1 cellular context compared by ENCODE assay signal in the genomic region with DNA sequence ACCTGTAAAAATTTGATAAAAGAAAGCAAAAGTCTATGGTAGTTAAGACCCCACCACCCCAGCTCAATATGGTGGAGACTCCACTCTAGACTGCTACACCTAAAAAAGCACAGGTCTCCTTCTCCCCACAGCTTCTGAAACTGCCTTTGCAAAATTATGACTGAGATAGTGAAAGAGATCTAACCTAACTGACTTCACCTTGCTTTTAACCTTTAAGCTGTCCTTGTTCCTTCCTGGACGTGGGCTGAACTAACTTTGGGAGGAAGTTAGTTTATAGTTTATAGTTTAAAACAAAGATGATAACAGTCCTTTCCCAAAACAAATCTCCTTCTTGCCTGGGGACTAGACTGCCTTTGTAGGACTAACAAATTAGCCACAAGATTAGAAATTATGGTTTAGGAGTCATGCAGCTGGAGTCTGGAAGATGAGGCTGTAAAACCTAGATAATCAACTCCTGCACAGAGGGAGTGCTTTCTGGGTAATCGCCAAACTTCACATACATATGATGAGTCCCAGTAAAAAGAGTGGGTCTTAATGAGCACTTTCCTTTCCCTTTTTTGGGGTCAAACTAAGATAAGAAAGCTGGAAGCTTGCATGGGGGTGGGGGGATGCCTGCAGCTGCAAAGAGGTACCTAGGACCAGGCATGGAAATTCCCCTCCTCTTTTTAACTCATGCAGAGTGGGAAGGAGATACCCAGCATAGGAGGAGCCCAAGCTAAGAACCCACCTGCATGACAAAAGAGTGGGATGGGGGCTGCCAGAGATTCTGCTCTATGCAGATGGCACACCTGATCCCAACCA.
TF ChIP-seq lines count a peak whose summit lies in the region.

No MANE protein-coding gene starts in this region.

TF ChIP-seq in SK-N-SH, 30 proteins besides CTCF, POLR2A, EP300 and RAD21:
- TF ChIP-seq, protein P1, sequence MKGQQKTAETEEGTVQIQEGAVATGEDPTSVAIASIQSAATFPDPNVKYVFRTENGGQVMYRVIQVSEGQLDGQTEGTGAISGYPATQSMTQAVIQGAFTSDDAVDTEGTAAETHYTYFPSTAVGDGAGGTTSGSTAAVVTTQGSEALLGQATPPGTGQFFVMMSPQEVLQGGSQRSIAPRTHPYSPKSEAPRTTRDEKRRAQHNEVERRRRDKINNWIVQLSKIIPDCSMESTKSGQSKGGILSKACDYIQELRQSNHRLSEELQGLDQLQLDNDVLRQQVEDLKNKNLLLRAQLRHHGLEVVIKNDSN (IDR thresholded peaks at IDR 0.05; ENCODE audit: borderline replicate concordance, low read depth): no peak
- TF ChIP-seq SMC3 (IDR thresholded peaks at IDR 0.05; ENCODE audit: low read depth, low read length) (no peak), RXRA (IDR thresholded peaks at IDR 0.05; ENCODE audit: borderline replicate concordance, low read depth) (no peak), YY1 (IDR thresholded peaks at IDR 0.05; ENCODE audit: low read depth) (no peak), FOXJ3 (CRISPR knock-in tag; IDR thresholded peaks at IDR 0.05) (no peak), NFIC (IDR thresholded peaks at IDR 0.05; ENCODE audit: borderline replicate concordance) (no peak), NRF1 (IDR thresholded peaks at IDR 0.05; ENCODE audit: low read depth, low read length) (no peak), RFX5 (IDR thresholded peaks at IDR 0.05; ENCODE audit: low read length) (no peak), TEAD4 (IDR thresholded peaks at IDR 0.05; ENCODE audit: borderline replicate concordance, insufficient read depth) (no peak), GABPA (IDR thresholded peaks at IDR 0.05; ENCODE audit: low read depth) (no peak), JUND (IDR thresholded peaks at IDR 0.05) (no peak), POLR2AphosphoS5 (IDR thresholded peaks at IDR 0.05; ENCODE audit: low read depth, low read length) (no peak), FOSL2 (IDR thresholded peaks at IDR 0.05; ENCODE audit: borderline replicate concordance, low read depth) (no peak)
- TF ChIP-seq, protein P2, sequence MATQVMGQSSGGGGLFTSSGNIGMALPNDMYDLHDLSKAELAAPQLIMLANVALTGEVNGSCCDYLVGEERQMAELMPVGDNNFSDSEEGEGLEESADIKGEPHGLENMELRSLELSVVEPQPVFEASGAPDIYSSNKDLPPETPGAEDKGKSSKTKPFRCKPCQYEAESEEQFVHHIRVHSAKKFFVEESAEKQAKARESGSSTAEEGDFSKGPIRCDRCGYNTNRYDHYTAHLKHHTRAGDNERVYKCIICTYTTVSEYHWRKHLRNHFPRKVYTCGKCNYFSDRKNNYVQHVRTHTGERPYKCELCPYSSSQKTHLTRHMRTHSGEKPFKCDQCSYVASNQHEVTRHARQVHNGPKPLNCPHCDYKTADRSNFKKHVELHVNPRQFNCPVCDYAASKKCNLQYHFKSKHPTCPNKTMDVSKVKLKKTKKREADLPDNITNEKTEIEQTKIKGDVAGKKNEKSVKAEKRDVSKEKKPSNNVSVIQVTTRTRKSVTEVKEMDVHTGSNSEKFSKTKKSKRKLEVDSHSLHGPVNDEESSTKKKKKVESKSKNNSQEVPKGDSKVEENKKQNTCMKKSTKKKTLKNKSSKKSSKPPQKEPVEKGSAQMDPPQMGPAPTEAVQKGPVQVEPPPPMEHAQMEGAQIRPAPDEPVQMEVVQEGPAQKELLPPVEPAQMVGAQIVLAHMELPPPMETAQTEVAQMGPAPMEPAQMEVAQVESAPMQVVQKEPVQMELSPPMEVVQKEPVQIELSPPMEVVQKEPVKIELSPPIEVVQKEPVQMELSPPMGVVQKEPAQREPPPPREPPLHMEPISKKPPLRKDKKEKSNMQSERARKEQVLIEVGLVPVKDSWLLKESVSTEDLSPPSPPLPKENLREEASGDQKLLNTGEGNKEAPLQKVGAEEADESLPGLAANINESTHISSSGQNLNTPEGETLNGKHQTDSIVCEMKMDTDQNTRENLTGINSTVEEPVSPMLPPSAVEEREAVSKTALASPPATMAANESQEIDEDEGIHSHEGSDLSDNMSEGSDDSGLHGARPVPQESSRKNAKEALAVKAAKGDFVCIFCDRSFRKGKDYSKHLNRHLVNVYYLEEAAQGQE (IDR thresholded peaks at IDR 0.05; ENCODE audit: low read depth, low read length): no peak
- TF ChIP-seq, protein P3, sequence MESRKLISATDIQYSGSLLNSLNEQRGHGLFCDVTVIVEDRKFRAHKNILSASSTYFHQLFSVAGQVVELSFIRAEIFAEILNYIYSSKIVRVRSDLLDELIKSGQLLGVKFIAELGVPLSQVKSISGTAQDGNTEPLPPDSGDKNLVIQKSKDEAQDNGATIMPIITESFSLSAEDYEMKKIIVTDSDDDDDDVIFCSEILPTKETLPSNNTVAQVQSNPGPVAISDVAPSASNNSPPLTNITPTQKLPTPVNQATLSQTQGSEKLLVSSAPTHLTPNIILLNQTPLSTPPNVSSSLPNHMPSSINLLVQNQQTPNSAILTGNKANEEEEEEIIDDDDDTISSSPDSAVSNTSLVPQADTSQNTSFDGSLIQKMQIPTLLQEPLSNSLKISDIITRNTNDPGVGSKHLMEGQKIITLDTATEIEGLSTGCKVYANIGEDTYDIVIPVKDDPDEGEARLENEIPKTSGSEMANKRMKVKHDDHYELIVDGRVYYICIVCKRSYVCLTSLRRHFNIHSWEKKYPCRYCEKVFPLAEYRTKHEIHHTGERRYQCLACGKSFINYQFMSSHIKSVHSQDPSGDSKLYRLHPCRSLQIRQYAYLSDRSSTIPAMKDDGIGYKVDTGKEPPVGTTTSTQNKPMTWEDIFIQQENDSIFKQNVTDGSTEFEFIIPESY (IDR thresholded peaks at IDR 0.05; ENCODE audit: borderline replicate concordance, low read depth): no peak
